ENCODE assay signal across 1 cellular context in genomic region chr3:157543491-157544035, GRCh38.
TF ChIP-seq lines count a peak whose summit lies in the region.

No MANE protein-coding gene starts in this region.

TF ChIP-seq in HepG2, 621 proteins besides CTCF, POLR2A, EP300 and RAD21:
- TF ChIP-seq E2F5 (CRISPR knock-in tag; conservative IDR thresholded peaks at IDR 0.05) (no peak), REL (CRISPR knock-in tag; conservative IDR thresholded peaks at IDR 0.05) (no peak), FUBP1 (CRISPR knock-in tag; IDR thresholded peaks at IDR 0.05; ENCODE audit: borderline replicate concordance) (no peak), ZNF773 (CRISPR knock-in tag; IDR thresholded peaks at IDR 0.05; ENCODE audit: borderline replicate concordance) (no peak), SMARCC2 (IDR thresholded peaks at IDR 0.05) (no peak), ZFP82 (CRISPR knock-in tag; IDR thresholded peaks at IDR 0.05; ENCODE audit: borderline replicate concordance) (no peak), CBX1 (IDR thresholded peaks at IDR 0.05; ENCODE audit: low read depth) (no peak), MNT (IDR thresholded peaks at IDR 0.05) (no peak), TCF12 (IDR thresholded peaks at IDR 0.05) (no peak), TCF12 (CRISPR knock-in tag; IDR thresholded peaks at IDR 0.05) (no peak), ZNF30 (CRISPR knock-in tag; IDR thresholded peaks at IDR 0.05) (no peak), NCOA5 (CRISPR knock-in tag; IDR thresholded peaks at IDR 0.05) (no peak), ZNF335 (CRISPR knock-in tag; IDR thresholded peaks at IDR 0.05) (no peak), THYN1 (CRISPR knock-in tag; IDR thresholded peaks at IDR 0.05; ENCODE audit: borderline replicate concordance, low read depth) (no peak), ZNF225 (CRISPR knock-in tag; IDR thresholded peaks at IDR 0.05) (no peak), ZNF7 (CRISPR knock-in tag; IDR thresholded peaks at IDR 0.05) (no peak), RFX5 (IDR thresholded peaks at IDR 0.05; ENCODE audit: low read depth, low read length) (no peak)
